1 cellular context compared by ENCODE assay signal in genomic region chr7:28818996-28819395, GRCh38.
TF ChIP-seq lines count a peak whose summit lies in the region.

No MANE protein-coding gene starts in this region.

TF ChIP-seq in GM23338, 12 proteins besides CTCF, POLR2A, EP300 and RAD21 (continued from another document):
- TF ChIP-seq, protein P1, sequence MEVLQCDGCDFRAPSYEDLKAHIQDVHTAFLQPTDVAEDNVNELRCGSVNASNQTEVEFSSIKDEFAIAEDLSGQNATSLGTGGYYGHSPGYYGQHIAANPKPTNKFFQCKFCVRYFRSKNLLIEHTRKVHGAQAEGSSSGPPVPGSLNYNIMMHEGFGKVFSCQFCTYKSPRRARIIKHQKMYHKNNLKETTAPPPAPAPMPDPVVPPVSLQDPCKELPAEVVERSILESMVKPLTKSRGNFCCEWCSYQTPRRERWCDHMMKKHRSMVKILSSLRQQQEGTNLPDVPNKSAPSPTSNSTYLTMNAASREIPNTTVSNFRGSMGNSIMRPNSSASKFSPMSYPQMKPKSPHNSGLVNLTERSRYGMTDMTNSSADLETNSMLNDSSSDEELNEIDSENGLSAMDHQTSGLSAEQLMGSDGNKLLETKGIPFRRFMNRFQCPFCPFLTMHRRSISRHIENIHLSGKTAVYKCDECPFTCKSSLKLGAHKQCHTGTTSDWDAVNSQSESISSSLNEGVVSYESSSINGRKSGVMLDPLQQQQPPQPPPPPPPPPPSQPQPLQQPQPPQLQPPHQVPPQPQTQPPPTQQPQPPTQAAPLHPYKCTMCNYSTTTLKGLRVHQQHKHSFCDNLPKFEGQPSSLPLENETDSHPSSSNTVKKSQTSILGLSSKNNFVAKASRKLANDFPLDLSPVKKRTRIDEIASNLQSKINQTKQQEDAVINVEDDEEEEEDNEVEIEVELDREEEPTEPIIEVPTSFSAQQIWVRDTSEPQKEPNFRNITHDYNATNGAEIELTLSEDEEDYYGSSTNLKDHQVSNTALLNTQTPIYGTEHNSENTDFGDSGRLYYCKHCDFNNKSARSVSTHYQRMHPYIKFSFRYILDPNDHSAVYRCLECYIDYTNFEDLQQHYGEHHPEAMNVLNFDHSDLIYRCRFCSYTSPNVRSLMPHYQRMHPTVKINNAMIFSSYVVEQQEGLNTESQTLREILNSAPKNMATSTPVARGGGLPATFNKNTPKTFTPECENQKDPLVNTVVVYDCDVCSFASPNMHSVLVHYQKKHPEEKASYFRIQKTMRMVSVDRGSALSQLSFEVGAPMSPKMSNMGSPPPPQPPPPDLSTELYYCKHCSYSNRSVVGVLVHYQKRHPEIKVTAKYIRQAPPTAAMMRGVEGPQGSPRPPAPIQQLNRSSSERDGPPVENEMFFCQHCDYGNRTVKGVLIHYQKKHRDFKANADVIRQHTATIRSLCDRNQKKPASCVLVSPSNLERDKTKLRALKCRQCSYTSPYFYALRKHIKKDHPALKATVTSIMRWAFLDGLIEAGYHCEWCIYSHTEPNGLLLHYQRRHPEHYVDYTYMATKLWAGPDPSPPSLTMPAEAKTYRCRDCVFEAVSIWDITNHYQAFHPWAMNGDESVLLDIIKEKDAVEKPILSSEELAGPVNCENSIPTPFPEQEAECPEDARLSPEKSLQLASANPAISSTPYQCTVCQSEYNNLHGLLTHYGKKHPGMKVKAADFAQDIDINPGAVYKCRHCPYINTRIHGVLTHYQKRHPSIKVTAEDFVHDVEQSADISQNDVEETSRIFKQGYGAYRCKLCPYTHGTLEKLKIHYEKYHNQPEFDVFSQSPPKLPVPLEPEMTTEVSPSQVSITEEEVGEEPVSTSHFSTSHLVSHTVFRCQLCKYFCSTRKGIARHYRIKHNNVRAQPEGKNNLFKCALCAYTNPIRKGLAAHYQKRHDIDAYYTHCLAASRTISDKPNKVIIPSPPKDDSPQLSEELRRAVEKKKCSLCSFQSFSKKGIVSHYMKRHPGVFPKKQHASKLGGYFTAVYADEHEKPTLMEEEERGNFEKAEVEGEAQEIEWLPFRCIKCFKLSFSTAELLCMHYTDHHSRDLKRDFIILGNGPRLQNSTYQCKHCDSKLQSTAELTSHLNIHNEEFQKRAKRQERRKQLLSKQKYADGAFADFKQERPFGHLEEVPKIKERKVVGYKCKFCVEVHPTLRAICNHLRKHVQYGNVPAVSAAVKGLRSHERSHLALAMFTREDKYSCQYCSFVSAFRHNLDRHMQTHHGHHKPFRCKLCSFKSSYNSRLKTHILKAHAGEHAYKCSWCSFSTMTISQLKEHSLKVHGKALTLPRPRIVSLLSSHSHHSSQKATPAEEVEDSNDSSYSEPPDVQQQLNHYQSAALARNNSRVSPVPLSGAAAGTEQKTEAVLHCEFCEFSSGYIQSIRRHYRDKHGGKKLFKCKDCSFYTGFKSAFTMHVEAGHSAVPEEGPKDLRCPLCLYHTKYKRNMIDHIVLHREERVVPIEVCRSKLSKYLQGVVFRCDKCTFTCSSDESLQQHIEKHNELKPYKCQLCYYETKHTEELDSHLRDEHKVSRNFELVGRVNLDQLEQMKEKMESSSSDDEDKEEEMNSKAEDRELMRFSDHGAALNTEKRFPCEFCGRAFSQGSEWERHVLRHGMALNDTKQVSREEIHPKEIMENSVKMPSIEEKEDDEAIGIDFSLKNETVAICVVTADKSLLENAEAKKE (CRISPR knock-in tag; IDR thresholded peaks at IDR 0.05): no peak
- TF ChIP-seq STAT1 (IDR thresholded peaks at IDR 0.05; ENCODE audit: unreplicated experiment) (no peak), POLR2AphosphoS5 (IDR thresholded peaks at IDR 0.05; ENCODE audit: low read depth) (no peak), CREB1 (CRISPR knock-in tag; IDR thresholded peaks at IDR 0.05; ENCODE audit: low read depth) (no peak), EZH2 (IDR thresholded peaks at IDR 0.05; ENCODE audit: low read depth, unreplicated experiment) (no peak), ZNF114 (CRISPR knock-in tag; IDR thresholded peaks at IDR 0.05) (no peak), ZNF331 (CRISPR knock-in tag; IDR thresholded peaks at IDR 0.05; ENCODE audit: low read depth) (no peak)
